8 cellular contexts compared by ENCODE assay signal in genomic region chr5:151020304-151021031, GRCh38. TPM values are rescaled to one million over a fixed set of nuclear protein-coding genes. Genes with fewer than 3 reads are reported as not detected.
DNase-seq lines count a peak whose midpoint lies in the region; ATAC-seq and TF ChIP-seq lines count a peak whose summit lies in the region.

A gene with protein sequence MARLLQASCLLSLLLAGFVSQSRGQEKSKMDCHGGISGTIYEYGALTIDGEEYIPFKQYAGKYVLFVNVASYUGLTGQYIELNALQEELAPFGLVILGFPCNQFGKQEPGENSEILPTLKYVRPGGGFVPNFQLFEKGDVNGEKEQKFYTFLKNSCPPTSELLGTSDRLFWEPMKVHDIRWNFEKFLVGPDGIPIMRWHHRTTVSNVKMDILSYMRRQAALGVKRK (plus strand): TSS chr5:151020591. CDS start chr5:151020655, 64 bp downstream.

- H3K27ac ChIP-seq in SJSA1, result no peak within 1 kb of the TSS
- peak within 1 kb of the TSS; percentile 94 to 99 (median 96) for H3K27ac ChIP-seq in gastrocnemius medialis

- H3K36me3 ChIP-seq in SJSA1, result peaks cover 3% of the 10 kb centered on the region
- H3K36me3 ChIP-seq in gastrocnemius medialis, result peaks cover 0 to 5% of the 10 kb centered on the region in 2 donors

- no peaks in the 10 kb centered on the region for H3K9me3 Mint-ChIP-seq in central memory CD8-positive, alpha-beta T cell

- ATAC-seq in GM18858 (IDR thresholded peaks at IDR 0.05; ENCODE audit: unreplicated experiment) (peak; percentile 64), HG03175 (IDR thresholded peaks at IDR 0.05; ENCODE audit: unreplicated experiment) (peak; percentile 64), gastrocnemius medialis (peak; percentile 57 to 61)
- ATAC-seq in central memory CD8-positive, alpha-beta T cell (replicated peaks; ENCODE audit: extremely low read depth, poor library complexity, severe bottlenecking), result peak; percentile 49

- CTCF ChIA-PET in AG04449 (lab: Yijun Ruan, JAX), result interaction anchor here (1.1 to 2.9 kb wide), 4 partner anchors 11 to 106 kb away, joined by 4 to 14 read pairs (median 12); no protein-coding TSS in a partner anchor

- no peak within 1 kb of the TSS for H3K27ac Mint-ChIP-seq in central memory CD8-positive, alpha-beta T cell (ENCODE audit: low read depth)

- H3K4me3 ChIP-seq in AG04449 (ENCODE audit: low read depth, low read length), result peak within 1 kb of the TSS; percentile 63
- H3K4me3 ChIP-seq in SJSA1, result peak within 1 kb of the TSS; percentile 41
- peak within 1 kb of the TSS; percentile 84 to 97 (median 94) for H3K4me3 ChIP-seq in gastrocnemius medialis

- intact Hi-C loops in gastrocnemius medialis (cut with DNase I; ENCODE audit: low total_unique reads), result loop anchor here (10.0 kb wide), 1 partner anchor 366 kb away; no protein-coding TSS in a partner anchor

- peaks cover 2% of the 10 kb centered on the region for H3K36me3 Mint-ChIP-seq in central memory CD8-positive, alpha-beta T cell (ENCODE audit: insufficient read depth)

- H3K4me1 ChIP-seq in SJSA1 (replicated peaks), result peaks cover 16% of the 10 kb centered on the region
- H3K4me1 ChIP-seq in gastrocnemius medialis, result peaks cover 46 to 48% of the 10 kb centered on the region in 2 donors

- DNase-seq in AG04449 (ENCODE audit: low read depth, low spot score) (no peak), SJSA1 (ENCODE audit: low read depth in 1 of 2, low spot score in 2 of 2) (peak; percentile 74 to 87), iPS-NIHi7 (ENCODE audit: extremely low spot score) (peak; percentile 96), gastrocnemius medialis (peak; percentile 97 to 98)
- no peak for DNase-seq in central memory CD8-positive, alpha-beta T cell (ENCODE audit: low spot score in 2 of 2)
- no peak for DNase-seq in NK-92 treated with Interleukin-12 subunit alpha and Interleukin-12 subunit beta, amount 100 ng/mL, for 24 hours (lab: John Stamatoyannopoulos, UW)

- H3K9me3 ChIP-seq in SJSA1 (replicated peaks) (no peaks in the 10 kb centered on the region), gastrocnemius medialis (no peaks in the 10 kb centered on the region)

- no peaks in the 10 kb centered on the region for H3K27me3 Mint-ChIP-seq in central memory CD8-positive, alpha-beta T cell

- in situ Hi-C loops in gastrocnemius medialis (cut with MboI; ENCODE audit: low sequenced_read_pairs in 4 of 4), result no loop called here

- TF ChIP-seq CTCF in AG04449 (IDR thresholded peaks at IDR 0.05; ENCODE audit: insufficient read depth, low read length, missing control alignments) (no peak), gastrocnemius medialis (IDR thresholded peaks at IDR 0.05 in 4 of 5, conservative IDR thresholded peaks at IDR 0.05 in 1 of 5) (peak in 1 of 5 experiments; percentile 7)

- peaks cover 13% of the 10 kb centered on the region for H3K4me1 Mint-ChIP-seq in central memory CD8-positive, alpha-beta T cell

- peak within 1 kb of the TSS; percentile 52 for H3K4me3 Mint-ChIP-seq in central memory CD8-positive, alpha-beta T cell

- H3K27me3 ChIP-seq in SJSA1 (replicated peaks) (no peaks in the 10 kb centered on the region), gastrocnemius medialis (no peaks in the 10 kb centered on the region)

- POLR2A ChIA-PET in AG04449 (lab: Yijun Ruan, JAX), result no interaction called here

- TF ChIP-seq POLR2A in gastrocnemius medialis (IDR thresholded peaks at IDR 0.05), result peak; percentile 96 to 99

RNA-seq across cellular contexts. Expression of the gene that starts here (rescaled TPM):
- total RNA-seq in SJSA1 (2014; rRNA removed; shearing (Covaris generic)), result 10.5 and 12.2 TPM in 2 replicates
- total RNA-seq in gastrocnemius medialis, result 1,000 to 10,000 TPM in 1 of 4 donors, 100 to 1,000 TPM in 3; 504 to 1,227 (median 655) TPM

Comparison
In these comparisons a context has a peak if more than half of its experiments do, and no peak if none do; other contexts are left out.
1. RNA of the gene that starts here (total RNA-seq): 504 to 1,227 TPM in gastrocnemius medialis; 10.5 to 12.2 TPM in SJSA1; every median in the first group is over 10 times any median in the second.
2. DNase-seq: peak in SJSA1 (2 of 2), iPS-NIHi7 (single experiment) and gastrocnemius medialis (2 of 2); none in AG04449 (single experiment), central memory CD8-positive, alpha-beta T cell (0 of 2) and NK-92 treated with Interleukin-12 subunit alpha and Interleukin-12 subunit beta, amount 100 ng/mL, for 24 hours (single experiment).
3. H3K4me3 ChIP-seq: peak in every context shown above with its lines; median percentile 94 in gastrocnemius medialis; 63 in AG04449; 41 in SJSA1.
4. Peak in every context shown above with its lines, with median percentiles within 50 percentile points of each other: ATAC-seq.